Comparison of ENCODE assay signal across 10 cellular contexts in the genomic region with DNA sequence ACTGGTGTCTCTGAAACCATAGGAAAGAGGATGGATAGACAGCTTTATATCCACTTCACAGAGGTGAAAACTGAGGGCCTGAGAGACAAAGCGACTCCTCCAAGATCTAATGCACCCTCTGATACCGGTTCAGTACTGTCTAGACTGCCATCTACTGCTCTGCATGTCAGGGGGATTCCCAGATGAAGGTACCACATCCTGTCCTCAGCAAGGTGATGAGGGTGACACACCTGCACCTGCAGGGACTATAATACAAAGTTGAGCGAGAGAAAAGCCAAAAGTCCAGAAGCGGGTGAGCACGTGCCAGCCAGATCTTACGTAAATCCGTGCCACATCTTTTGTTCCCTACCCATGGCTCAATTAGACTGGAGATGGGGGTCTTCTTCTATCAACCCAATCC. TPM values are rescaled to one million over a fixed set of nuclear protein-coding genes. Genes with fewer than 3 reads are reported as not detected.
A peak's percentile ranks its signal among the peaks of the same experiment; 100 is the strongest.
DNase-seq lines count a peak whose midpoint lies in the region; ATAC-seq lines count a peak whose summit lies in the region.
"Had no signal": no experiment of that assay in that cellular context is flagged by ENCODE, and none has a peak within 500 bp of the region (broad histone marks: within the 10 kb centered on the region; RNA-seq: fewer than 3 reads in every experiment).

No MANE protein-coding gene starts in this region.

- no peaks in the 10 kb centered on the region for H3K36me3 Mint-ChIP-seq in activated T-cell treated with anti-CD3 and anti-CD28 coated beads, Interleukin-2, amount 50 U/mL, for 4 hours (ENCODE audit: insufficient read depth)
- H3K36me3 Mint-ChIP-seq in natural killer cell treated with Interleukin-12 subunit alpha and Interleukin-12 subunit beta and Interleukin-15 and Interleukin-18, amount 100 ng/mL, for 72 hours: no peaks in the 10 kb centered on the region

- peaks cover 8% of the 10 kb centered on the region for H3K27me3 Mint-ChIP-seq in activated T-cell treated with anti-CD3 and anti-CD28 coated beads, Interleukin-2, amount 50 U/mL, for 4 hours (ENCODE audit: low read depth)
- peaks cover 35 to 51% of the 10 kb centered on the region in 2 donors for H3K27me3 Mint-ChIP-seq in natural killer cell treated with Interleukin-12 subunit alpha and Interleukin-12 subunit beta and Interleukin-15 and Interleukin-18, amount 100 ng/mL, for 72 hours

- no peak overlapping the region for H3K4me3 Mint-ChIP-seq in activated T-cell treated with anti-CD3 and anti-CD28 coated beads, Interleukin-2, amount 50 U/mL, for 4 hours
- H3K4me3 Mint-ChIP-seq in natural killer cell treated with Interleukin-12 subunit alpha and Interleukin-12 subunit beta and Interleukin-15 and Interleukin-18, amount 100 ng/mL, for 72 hours: no peak overlapping the region

- no peaks in the 10 kb centered on the region for H3K9me3 Mint-ChIP-seq in activated T-cell treated with anti-CD3 and anti-CD28 coated beads, Interleukin-2, amount 50 U/mL, for 4 hours
- H3K9me3 Mint-ChIP-seq in natural killer cell treated with Interleukin-12 subunit alpha and Interleukin-12 subunit beta and Interleukin-15 and Interleukin-18, amount 100 ng/mL, for 72 hours: no peaks in the 10 kb centered on the region

- H3K4me1 Mint-ChIP-seq in activated T-cell treated with anti-CD3 and anti-CD28 coated beads, Interleukin-2, amount 50 U/mL, for 4 hours (ENCODE audit: low read depth): peaks cover 20% of the 10 kb centered on the region
- peaks cover 0 to 9% of the 10 kb centered on the region in 2 donors for H3K4me1 Mint-ChIP-seq in natural killer cell treated with Interleukin-12 subunit alpha and Interleukin-12 subunit beta and Interleukin-15 and Interleukin-18, amount 100 ng/mL, for 72 hours (ENCODE audit: low read depth in 2 of 2)

- no peak overlapping the region for H3K27ac ChIP-seq in substantia nigra (ENCODE audit: low read depth, low read length, poor library complexity, severe bottlenecking)
- H3K27ac ChIP-seq: lower lobe of right lung, thyroid gland had no signal

- no peak overlapping the region for H3K27ac Mint-ChIP-seq in natural killer cell treated with Interleukin-12 subunit alpha and Interleukin-12 subunit beta and Interleukin-15 and Interleukin-18, amount 100 ng/mL, for 72 hours

- peak; percentile 25 for ATAC-seq in GM18517 (IDR thresholded peaks at IDR 0.05; ENCODE audit: unreplicated experiment)
- ATAC-seq in HG03103 (IDR thresholded peaks at IDR 0.05; ENCODE audit: low read depth, unreplicated experiment): peak; percentile 25
- peak; percentile 72 to 83 for ATAC-seq in activated T-cell treated with anti-CD3 and anti-CD28 coated beads, Interleukin-2, amount 50 U/mL, for 4 hours
- no peak for ATAC-seq in natural killer cell treated with Interleukin-12 subunit alpha and Interleukin-12 subunit beta and Interleukin-15 and Interleukin-18, amount 100 ng/mL, for 72 hours

- peak; percentile 34 for DNase-seq in activated T-cell treated with anti-CD3 and anti-CD28 coated beads, Interleukin-2, amount 50 U/mL, for 4 hours
- peak; percentile 28 for DNase-seq in natural killer cell treated with Interleukin-12 subunit alpha and Interleukin-12 subunit beta and Interleukin-15 and Interleukin-18, amount 100 ng/mL, for 72 hours (ENCODE audit: low spot score)
- DNase-seq in HT-29 (ENCODE audit: low spot score) (no peak), substantia nigra (lab: John Stamatoyannopoulos, UW) (no peak), NCI-H187 treated with DMSO at 0.1 percent for 48 hours (lab: John Stamatoyannopoulos, UW) (no peak)
- DNase-seq: lower lobe of right lung, NCI-H345, thyroid gland had no signal

RNA-seq across cellular contexts. Expression of a gene that starts 32.5 kb away (rescaled TPM):
- total RNA-seq in activated T-cell treated with anti-CD3 and anti-CD28 coated beads, Interleukin-2, amount 50 U/mL, for 4 hours: under 1 TPM; 0.23 to 0.52 (median 0.37) TPM
- total RNA-seq in natural killer cell treated with Interleukin-12 subunit alpha and Interleukin-12 subunit beta and Interleukin-15 and Interleukin-18, amount 100 ng/mL, for 72 hours: under 1 TPM in 1 of 2 donors, not detected in 1; 0.28 TPM
- 543 and 595 TPM in 2 replicates for total RNA-seq in HT-29 (2014; rRNA removed; shearing (Covaris generic))

Comparison
In these comparisons a context has a peak if more than half of its experiments do, and no peak if none do; other contexts are left out.
1. ATAC-seq: peak in GM18517 (single experiment), HG03103 (single experiment) and activated T-cell treated with anti-CD3 and anti-CD28 coated beads, Interleukin-2, amount 50 U/mL, for 4 hours (2 of 2); none in natural killer cell treated with Interleukin-12 subunit alpha and Interleukin-12 subunit beta and Interleukin-15 and Interleukin-18, amount 100 ng/mL, for 72 hours (0 of 2).
2. DNase-seq: peak in activated T-cell treated with anti-CD3 and anti-CD28 coated beads, Interleukin-2, amount 50 U/mL, for 4 hours (single experiment) and natural killer cell treated with Interleukin-12 subunit alpha and Interleukin-12 subunit beta and Interleukin-15 and Interleukin-18, amount 100 ng/mL, for 72 hours (single experiment); none in HT-29 (single experiment), substantia nigra (0 of 49) and NCI-H187 treated with DMSO at 0.1 percent for 48 hours (single experiment).
3. RNA of a gene that starts 32.5 kb away (total RNA-seq): 543 to 595 TPM in HT-29; 0.23 to 0.52 TPM in activated T-cell treated with anti-CD3 and anti-CD28 coated beads, Interleukin-2, amount 50 U/mL, for 4 hours and 0.28 TPM in natural killer cell treated with Interleukin-12 subunit alpha and Interleukin-12 subunit beta and Interleukin-15 and Interleukin-18, amount 100 ng/mL, for 72 hours; every median in the first group is over 100 times any median in the second.